In genomic region chrX:153761863-153762262, GRCh38 we compare ENCODE assay signal across 1 cellular context.
TF ChIP-seq lines count a peak whose summit lies in the region.

No MANE protein-coding gene starts in this region.

TF ChIP-seq in WTC11, 78 proteins besides CTCF, POLR2A, EP300 and RAD21:
- TF ChIP-seq ZBTB43 (CRISPR knock-in tag; IDR thresholded peaks at IDR 0.05), result no peak
- no peak for TF ChIP-seq HMGA2 (CRISPR knock-in tag; IDR thresholded peaks at IDR 0.05)
- TF ChIP-seq CREB1 (CRISPR knock-in tag; IDR thresholded peaks at IDR 0.05), result no peak
- no peak for TF ChIP-seq NFE2L1 (CRISPR knock-in tag; IDR thresholded peaks at IDR 0.05)
- no peak for TF ChIP-seq FOXK1 (CRISPR knock-in tag; IDR thresholded peaks at IDR 0.05)
